23 cellular contexts compared by ENCODE assay signal in the genomic region with DNA sequence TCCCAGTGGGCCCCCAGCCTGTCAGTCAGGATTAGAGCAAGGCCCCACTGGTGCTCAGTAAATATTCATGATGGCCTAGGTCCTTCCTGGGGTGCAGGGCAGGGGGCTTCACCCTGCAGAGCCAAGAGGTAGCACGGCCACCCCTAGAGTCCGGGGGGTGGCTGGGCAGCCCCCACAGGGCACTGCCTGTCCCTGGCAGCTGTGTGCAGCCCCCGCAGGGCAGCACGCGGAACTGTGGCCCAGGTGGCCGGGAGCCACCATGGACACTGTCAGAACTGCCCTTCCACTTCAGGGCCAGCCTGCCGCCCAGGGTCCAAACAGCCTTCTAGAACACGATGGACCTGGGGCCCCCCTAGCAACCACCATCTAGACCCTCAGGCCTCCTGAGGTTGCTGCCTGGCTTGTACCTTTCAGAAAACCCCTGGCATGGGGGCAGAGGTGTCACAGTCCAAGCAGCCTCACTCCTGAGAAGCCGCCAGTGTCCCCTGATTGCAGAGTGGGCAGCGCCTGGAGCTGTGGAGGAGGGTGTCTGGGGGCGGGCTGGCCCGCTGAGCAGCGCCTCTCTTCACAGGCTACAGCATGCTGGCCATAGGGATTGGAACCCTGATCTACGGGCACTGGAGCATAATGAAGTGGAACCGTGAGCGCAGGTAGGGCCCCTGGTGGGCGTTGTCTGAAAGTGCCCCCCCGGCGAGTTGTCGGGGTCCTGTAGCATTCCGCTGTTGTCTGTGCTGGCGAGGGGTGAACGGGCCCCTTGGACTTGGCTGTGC. TPM values are rescaled to one million over a fixed set of nuclear protein-coding genes. Genes with fewer than 3 reads are reported as not detected.
DNase-seq lines count a peak whose midpoint lies in the region; ATAC-seq and TF ChIP-seq lines count a peak whose summit lies in the region.
"Had no signal": no experiment of that assay in that cellular context is flagged by ENCODE, and none has a peak within 500 bp of the region (broad histone marks: within the 10 kb centered on the region; RNA-seq: fewer than 3 reads in every experiment).

No MANE protein-coding gene starts in this region.

- DNase-seq in cardiac muscle cell (ENCODE audit: low read depth in 1 of 2, low spot score in 1 of 2) (no peak), Right ventricle myocardium superior (no peak), NT2/D1 (ENCODE audit: low read depth, low spot score) (no peak), endodermal cell (no peak), omental fat pad (ENCODE audit: low spot score) (no peak), vagina (ENCODE audit: extremely low spot score in 2 of 2) (no peak), NCI-H1436 treated with DMSO at 0.1 percent for 48 hours (lab: John Stamatoyannopoulos, UW) (no peak)
- DNase-seq: activated CD4-positive, alpha-beta memory T cell treated with anti-CD3 and anti-CD28 coated beads, Interleukin-2, amount 10 ng/mL, durations not matched to agents 7 days and 5 days; activated CD4-positive, CD25-positive, alpha-beta regulatory T cell; activated gamma-delta T cell; Calu3; dermis blood vessel endothelial cell; glutamatergic neuron; mammary epithelial cell; NCI-H2107; NCI-H510A treated with DMSO at 0.1 percent for 48 hours; occipital lobe; retina; stimulated activated CD4-positive, alpha-beta T cell treated with anti-CD3 and anti-CD28 coated beads, Interleukin-4, amount 100 ng/mL, for 4 hours; stimulated activated naive CD8-positive, alpha-beta T cell treated with anti-CD3 and anti-CD28 coated beads, Interleukin-15, amount 100 ng/mL, for 72 hours; T1000 had no signal

- TF ChIP-seq POLR2A in vagina (IDR thresholded peaks at IDR 0.05), result no peak

- intact Hi-C loops in Right ventricle myocardium superior (cut with DNase I), result no loop called here
- intact Hi-C loops in vagina (cut with DNase I), result no loop called here

- H3K9me3 ChIP-seq in cardiac muscle cell (ENCODE audit: low read depth), result no peaks in the 10 kb centered on the region
- no peaks in the 10 kb centered on the region for H3K9me3 ChIP-seq in NT2/D1 (ENCODE audit: insufficient read depth, low read length)
- H3K9me3 ChIP-seq in endodermal cell (ENCODE audit: control insufficient read depth, low read length), result no peaks in the 10 kb centered on the region
- no peaks in the 10 kb centered on the region for H3K9me3 ChIP-seq in vagina

- 93 to 94% methylated on average over 15 to 23 of the region's 23 CpGs for WGBS in endodermal cell (ENCODE audit: insufficient coverage in 1 of 2, insufficient read length in 1 of 2), 2 experiments

- H3K36me3 Mint-ChIP-seq in endodermal cell (ENCODE audit: low read depth), result peaks cover 44% of the 10 kb centered on the region

- ATAC-seq in Right ventricle myocardium superior (ENCODE audit: poor library complexity) (no peak), omental fat pad (ENCODE audit: low FRiP score) (no peak), HG02970 (IDR thresholded peaks at IDR 0.05; ENCODE audit: low FRiP score, unreplicated experiment) (no peak)
- ATAC-seq: stimulated activated naive CD8-positive, alpha-beta T cell treated with anti-CD3 and anti-CD28 coated beads, Interleukin-15, amount 100 ng/mL, for 72 hours had no signal

- TF ChIP-seq CTCF in cardiac muscle cell (IDR thresholded peaks at IDR 0.05; ENCODE audit: low read depth, low read length), result no peak
- no peak for TF ChIP-seq CTCF in endodermal cell (conservative IDR thresholded peaks at IDR 0.05)
- TF ChIP-seq CTCF in omental fat pad (IDR thresholded peaks at IDR 0.05), result no peak
- TF ChIP-seq CTCF in vagina (IDR thresholded peaks at IDR 0.05), result no peak

- H3K36me3 ChIP-seq in cardiac muscle cell (peaks cover 3% of the 10 kb centered on the region), NT2/D1 (ENCODE audit: insufficient read depth, insufficient read length, low read length) (peaks cover 64% of the 10 kb centered on the region), endodermal cell (ENCODE audit: control insufficient read depth, insufficient read depth, low read length) (peaks cover 32% of the 10 kb centered on the region), vagina (peaks cover 0 to 23% of the 10 kb centered on the region in 2 donors)

- peaks cover 4% of the 10 kb centered on the region for H3K4me1 Mint-ChIP-seq in endodermal cell

- no peak overlapping the region for H3K4me3 Mint-ChIP-seq in endodermal cell
- H3K4me3 Mint-ChIP-seq: activated CD4-positive, alpha-beta memory T cell treated with anti-CD3 and anti-CD28 coated beads, Interleukin-2, amount 10 ng/mL, durations not matched to agents 7 days and 5 days; stimulated activated naive CD8-positive, alpha-beta T cell treated with anti-CD3 and anti-CD28 coated beads, Interleukin-15, amount 100 ng/mL, for 72 hours; type B pancreatic cell had no signal

- H3K9ac ChIP-seq in NT2/D1 (ENCODE audit: insufficient read length, low read depth) (peak overlapping the region; percentile 36), endodermal cell (ENCODE audit: extremely low read depth, low read length, poor library complexity, severe bottlenecking) (no peak overlapping the region)

- H3K27ac ChIP-seq in cardiac muscle cell (peak overlapping the region; percentile 60), endodermal cell (ENCODE audit: low read depth, low read length) (peak overlapping the region; percentile 32), vagina (no peak overlapping the region)

- H3K4me3 ChIP-seq in cardiac muscle cell, result no peak overlapping the region
- no peak overlapping the region for H3K4me3 ChIP-seq in NT2/D1 (ENCODE audit: insufficient read length, low read depth)
- no peak overlapping the region for H3K4me3 ChIP-seq in endodermal cell (ENCODE audit: low read length)
- no peak overlapping the region for H3K4me3 ChIP-seq in vagina

- H3K27me3 ChIP-seq in cardiac muscle cell (no peaks in the 10 kb centered on the region), NT2/D1 (ENCODE audit: insufficient read depth, insufficient read length) (no peaks in the 10 kb centered on the region), endodermal cell (ENCODE audit: control insufficient read depth, insufficient read depth, low read length, poor library complexity, severe bottlenecking) (no peaks in the 10 kb centered on the region), vagina (no peaks in the 10 kb centered on the region)

- H3K4me1 ChIP-seq in cardiac muscle cell (ENCODE audit: low read depth) (peaks cover 11% of the 10 kb centered on the region), NT2/D1 (ENCODE audit: insufficient read depth, insufficient read length) (peaks cover 32% of the 10 kb centered on the region), endodermal cell (ENCODE audit: control insufficient read depth, insufficient read depth, low read length) (no peaks in the 10 kb centered on the region), vagina (peaks cover 8% of the 10 kb centered on the region)

- H3K27ac Mint-ChIP-seq in endodermal cell, result peak overlapping the region; percentile 13
- H3K27ac Mint-ChIP-seq: activated CD4-positive, alpha-beta memory T cell treated with anti-CD3 and anti-CD28 coated beads, Interleukin-2, amount 10 ng/mL, durations not matched to agents 7 days and 5 days; type B pancreatic cell had no signal

- H3K9me3 Mint-ChIP-seq in endodermal cell, result peaks cover 2% of the 10 kb centered on the region
- H3K9me3 Mint-ChIP-seq: activated CD4-positive, alpha-beta memory T cell treated with anti-CD3 and anti-CD28 coated beads, Interleukin-2, amount 10 ng/mL, durations not matched to agents 7 days and 5 days; stimulated activated naive CD8-positive, alpha-beta T cell treated with anti-CD3 and anti-CD28 coated beads, Interleukin-15, amount 100 ng/mL, for 72 hours; type B pancreatic cell had no signal

- H3K27me3 Mint-ChIP-seq in endodermal cell (ENCODE audit: insufficient read depth), result no peaks in the 10 kb centered on the region
- H3K27me3 Mint-ChIP-seq: activated CD4-positive, alpha-beta memory T cell treated with anti-CD3 and anti-CD28 coated beads, Interleukin-2, amount 10 ng/mL, durations not matched to agents 7 days and 5 days; stimulated activated naive CD8-positive, alpha-beta T cell treated with anti-CD3 and anti-CD28 coated beads, Interleukin-15, amount 100 ng/mL, for 72 hours; type B pancreatic cell had no signal

RNA-seq across cellular contexts. Expression of a gene that starts 2.9 kb away (rescaled TPM):
- total RNA-seq in cardiac muscle cell (10.6 and 12.5 TPM in 2 replicates), Right ventricle myocardium superior (5.8 TPM), endodermal cell (10 to 100 TPM in 1 of 2 donors, 1 to 10 TPM in 1; 7.3 to 12.6 TPM), omental fat pad (1 to 10 TPM in 1 of 4 donors, under 1 TPM in 3; 0.75 to 1.1 (median 0.90) TPM), vagina (2.5 TPM)
- 23.0 and 29.9 TPM in 2 replicates for polyA plus RNA-seq in cardiac muscle cell
- polyA plus RNA-seq in endodermal cell (2013, experiment 1 of 2), result 9.3 TPM
- 7.2 TPM for polyA plus RNA-seq in endodermal cell (2013, experiment 2 of 2)

RNA-seq across cellular contexts. Expression of a gene that starts 9.8 kb away (rescaled TPM):
- total RNA-seq in cardiac muscle cell (119 and 172 TPM in 2 replicates), Right ventricle myocardium superior (1,367 TPM), endodermal cell (100 to 1,000 TPM; 408 to 446 TPM), omental fat pad (10 to 100 TPM; 57.4 to 97.2 (median 63.9) TPM), vagina (47.9 TPM)
- polyA plus RNA-seq in cardiac muscle cell, result 806 and 843 TPM in 2 replicates
- polyA plus RNA-seq in endodermal cell (2013, experiment 1 of 2), result 206 TPM
- 187 TPM for polyA plus RNA-seq in endodermal cell (2013, experiment 2 of 2)

RNA-seq across cellular contexts. Expression of a gene that starts 10.4 kb away (rescaled TPM):
- total RNA-seq in cardiac muscle cell, result 4.1 and 11.9 TPM in 2 replicates
- 0.60 and 1.5 TPM in 2 replicates for polyA plus RNA-seq in cardiac muscle cell
- total RNA-seq in Right ventricle myocardium superior, result 0.67 TPM
- 1 to 10 TPM; 2.9 to 5.0 TPM for total RNA-seq in endodermal cell
- polyA plus RNA-seq in endodermal cell (2013, experiment 1 of 2), result 3.5 TPM
- polyA plus RNA-seq in endodermal cell (2013, experiment 2 of 2), result 2.5 TPM
- 1 to 10 TPM in 2 of 4 donors, under 1 TPM in 1, not detected in 1; 0.75 to 3.6 (median 1.3) TPM for total RNA-seq in omental fat pad
- 0.98 TPM for total RNA-seq in vagina

RNA-seq across cellular contexts. Expression of a gene that starts 12.3 kb away (rescaled TPM):
- total RNA-seq in cardiac muscle cell (7.5 and 8.4 TPM in 2 replicates), Right ventricle myocardium superior (0.40 TPM), endodermal cell (1 to 10 TPM; 3.6 to 9.9 TPM), omental fat pad (1 to 10 TPM in 1 of 4 donors, under 1 TPM in 3; 0.28 to 2.2 (median 0.38) TPM), vagina (0.98 TPM)
- 2.2 and 6.7 TPM in 2 replicates for polyA plus RNA-seq in cardiac muscle cell
- 6.4 TPM for polyA plus RNA-seq in endodermal cell (2013, experiment 1 of 2)
- 6.4 TPM for polyA plus RNA-seq in endodermal cell (2013, experiment 2 of 2)
